ENCODE assay signal across 20 cellular contexts in the genomic region with DNA sequence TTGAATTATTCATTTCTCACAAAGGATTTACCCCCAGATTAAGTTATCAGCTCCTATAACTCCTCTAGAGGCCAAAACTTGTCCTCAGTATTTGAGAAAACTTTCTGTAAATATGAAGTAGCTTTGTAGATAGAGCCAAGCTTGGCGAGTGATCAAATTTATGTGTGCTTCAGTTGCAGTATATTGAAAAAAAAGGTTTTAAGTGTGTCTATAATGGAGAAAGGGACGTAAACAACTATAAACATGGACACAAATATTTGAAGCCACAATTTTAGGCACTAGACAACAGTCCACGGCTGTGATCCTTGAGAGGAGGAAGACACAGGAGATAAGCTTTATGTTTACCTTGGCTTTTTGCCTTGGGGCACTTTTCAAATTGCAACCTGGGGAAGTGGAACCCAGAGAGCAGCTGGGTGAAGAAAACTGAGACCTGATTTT.
A peak's percentile ranks its signal among the peaks of the same experiment; 100 is the strongest.
DNase-seq lines count a peak whose midpoint lies in the region; ATAC-seq and TF ChIP-seq lines count a peak whose summit lies in the region.
"Had no signal": no experiment of that assay in that cellular context is flagged by ENCODE, and none has a peak within 500 bp of the region (broad histone marks: within the 10 kb centered on the region; RNA-seq: fewer than 3 reads in every experiment).

No MANE protein-coding gene starts in this region.

- H3K4me3 Mint-ChIP-seq in natural killer cell = no peak overlapping the region
- H3K4me3 Mint-ChIP-seq: activated CD8-positive, alpha-beta T cell treated with anti-CD3 and anti-CD28 coated beads for 36 hours; CD4-positive, alpha-beta T cell had no signal

- no peaks in the 10 kb centered on the region for H3K36me3 ChIP-seq in mesendoderm (ENCODE audit: control insufficient read depth, insufficient read depth, low read length)
- H3K36me3 ChIP-seq in thoracic aorta = no peaks in the 10 kb centered on the region
- H3K36me3 ChIP-seq: cardiac muscle cell had no signal

- H3K4ac ChIP-seq in mesendoderm (ENCODE audit: low read depth, low read length) = no peak overlapping the region

- no peaks in the 10 kb centered on the region for H3K79me2 ChIP-seq in mesendoderm (ENCODE audit: control insufficient read depth, insufficient read depth, low read length)

- no peaks in the 10 kb centered on the region for H3K79me1 ChIP-seq in mesendoderm (ENCODE audit: low read length)

- H3K27me3 Mint-ChIP-seq in natural killer cell (ENCODE audit: low read depth in 2 of 2) = no peaks in the 10 kb centered on the region

- no peaks in the 10 kb centered on the region for H3K27me3 ChIP-seq in mesendoderm (ENCODE audit: insufficient read depth, low read length, poor library complexity)
- no peaks in the 10 kb centered on the region for H3K27me3 ChIP-seq in thoracic aorta (replicated peaks; ENCODE audit: insufficient read depth)
- H3K27me3 ChIP-seq: cardiac muscle cell had no signal

- no peak overlapping the region for H3K27ac Mint-ChIP-seq in natural killer cell
- H3K27ac Mint-ChIP-seq: activated CD8-positive, alpha-beta T cell treated with anti-CD3 and anti-CD28 coated beads for 36 hours; CD4-positive, alpha-beta T cell had no signal

- H3K56ac ChIP-seq in mesendoderm (ENCODE audit: low read length) = no peak overlapping the region

- no peak overlapping the region for H2BK120ac ChIP-seq in mesendoderm (ENCODE audit: low read depth, low read length)

- no CpG with 5 or more reads among the region's 3 CpGs for WGBS in mesendoderm (ENCODE audit: extremely low coverage, insufficient coverage, low lambda C conversion rate)

- intact Hi-C loops in natural killer cell (cut with micrococcal nuclease) = no loop called here

- H3K36me3 Mint-ChIP-seq in natural killer cell = no peaks in the 10 kb centered on the region

- no peak overlapping the region for H3K4me2 ChIP-seq in mesendoderm (ENCODE audit: low read length)
- H3K4me2 ChIP-seq: smooth muscle cell had no signal

- no peak overlapping the region for H2BK15ac ChIP-seq in mesendoderm (replicated peaks; ENCODE audit: low read depth)

- H2BK5ac ChIP-seq in mesendoderm (ENCODE audit: low read length) = no peak overlapping the region

- H3K18ac ChIP-seq in mesendoderm (ENCODE audit: low read length) = no peak overlapping the region

- no peak overlapping the region for H3K23ac ChIP-seq in mesendoderm (ENCODE audit: low read length)

- TF ChIP-seq CTCF in LNCaP clone FGC (IDR thresholded peaks at IDR 0.05; ENCODE audit: control insufficient read depth, extremely low read depth, insufficient read depth) (no peak), choroid plexus epithelial cell (conservative IDR thresholded peaks at IDR 0.05; ENCODE audit: low read depth, low read length) (no peak), thoracic aorta (IDR thresholded peaks at IDR 0.05) (no peak), natural killer cell (IDR thresholded peaks at IDR 0.05) (no peak)

- H3K27ac ChIP-seq in mesendoderm (ENCODE audit: low read depth, low read length) (no peak overlapping the region), thoracic aorta (peak overlapping the region; percentile 59 to 68)
- H3K27ac ChIP-seq: cardiac muscle cell had no signal

- no peak overlapping the region for H4K5ac ChIP-seq in mesendoderm (ENCODE audit: low read length)

- peaks cover 2 to 4% of the 10 kb centered on the region in 2 donors for H3K9me3 Mint-ChIP-seq in natural killer cell
- H3K9me3 Mint-ChIP-seq: CD4-positive, alpha-beta T cell had no signal

- no peak overlapping the region for H3K9ac ChIP-seq in mesendoderm (ENCODE audit: low read length)

- H3K4me1 ChIP-seq in mesendoderm (ENCODE audit: control insufficient read depth, low read depth, low read length) (no peaks in the 10 kb centered on the region), thoracic aorta (ENCODE audit: control insufficient read depth in 1 of 2, low read depth in 2 of 2) (peaks cover 19 to 67% of the 10 kb centered on the region in 2 donors)

- no peaks in the 10 kb centered on the region for H3K4me1 Mint-ChIP-seq in natural killer cell

- H3K4me3 ChIP-seq in LNCaP clone FGC (ENCODE audit: low read depth, low read length) = no peak overlapping the region
- H3K4me3 ChIP-seq in choroid plexus epithelial cell (ENCODE audit: low read depth, low read length) = no peak overlapping the region
- no peak overlapping the region for H3K4me3 ChIP-seq in mesendoderm (ENCODE audit: low read length)
- no peak overlapping the region for H3K4me3 ChIP-seq in thoracic aorta
- H3K4me3 ChIP-seq: cardiac muscle cell, smooth muscle cell had no signal

- H3K9me3 ChIP-seq in thoracic aorta = no peaks in the 10 kb centered on the region

- H4K8ac ChIP-seq in mesendoderm (ENCODE audit: low read depth, low read length) = no peak overlapping the region

- H2AK5ac ChIP-seq in mesendoderm (ENCODE audit: low read length) = no peak overlapping the region

- ATAC-seq in thoracic aorta (ENCODE audit: insufficient number of reproducible peaks, low FRiP score, low read depth) (no peak), HG02938 (IDR thresholded peaks at IDR 0.05; ENCODE audit: unreplicated experiment) (no peak), GM19463 (IDR thresholded peaks at IDR 0.05; ENCODE audit: unreplicated experiment) (no peak), natural killer cell (no peak)
- ATAC-seq: activated CD8-positive, alpha-beta T cell treated with anti-CD3 and anti-CD28 coated beads for 36 hours; Panc1 had no signal

- peak; percentile 91 for DNase-seq in LNCaP clone FGC (ENCODE audit: low read depth)
- peak; percentile 30 for DNase-seq in choroid plexus epithelial cell (ENCODE audit: low read depth)
- DNase-seq in mesendoderm = peak; percentile 10
- no peak for DNase-seq in thoracic aorta (ENCODE audit: low spot score)
- no peak for DNase-seq in natural killer cell
- DNase-seq: activated CD4-positive, CD25-positive, alpha-beta regulatory T cell treated with anti-CD3 and anti-CD28 coated beads, Interleukin-2, amount 50 U/mL, for 72 hours; activated CD8-positive, alpha-beta T cell treated with anti-CD3 and anti-CD28 coated beads for 36 hours; activated effector memory CD4-positive, alpha-beta T cell treated with anti-CD3 and anti-CD28 coated beads, Interleukin-2, amount 50 U/mL, for 16 hours; activated T-cell treated with anti-CD3 and anti-CD28 coated beads for 4 hours; CD4-positive, alpha-beta T cell; dermis blood vessel endothelial cell; DMS153; GF-D8; mammary epithelial cell; NCI-H146 had no signal

Comparison
In these comparisons a context has a peak if more than half of its experiments do, and no peak if none do; other contexts are left out.
1. DNase-seq: peak in LNCaP clone FGC (single experiment), choroid plexus epithelial cell (single experiment) and mesendoderm (single experiment); none in thoracic aorta (single experiment) and natural killer cell (single experiment).